Comparison of ENCODE assay signal across 1 cellular context in genomic region chr4:151760713-151761661, GRCh38.
TF ChIP-seq lines count a peak whose summit lies in the region.

A gene with protein sequence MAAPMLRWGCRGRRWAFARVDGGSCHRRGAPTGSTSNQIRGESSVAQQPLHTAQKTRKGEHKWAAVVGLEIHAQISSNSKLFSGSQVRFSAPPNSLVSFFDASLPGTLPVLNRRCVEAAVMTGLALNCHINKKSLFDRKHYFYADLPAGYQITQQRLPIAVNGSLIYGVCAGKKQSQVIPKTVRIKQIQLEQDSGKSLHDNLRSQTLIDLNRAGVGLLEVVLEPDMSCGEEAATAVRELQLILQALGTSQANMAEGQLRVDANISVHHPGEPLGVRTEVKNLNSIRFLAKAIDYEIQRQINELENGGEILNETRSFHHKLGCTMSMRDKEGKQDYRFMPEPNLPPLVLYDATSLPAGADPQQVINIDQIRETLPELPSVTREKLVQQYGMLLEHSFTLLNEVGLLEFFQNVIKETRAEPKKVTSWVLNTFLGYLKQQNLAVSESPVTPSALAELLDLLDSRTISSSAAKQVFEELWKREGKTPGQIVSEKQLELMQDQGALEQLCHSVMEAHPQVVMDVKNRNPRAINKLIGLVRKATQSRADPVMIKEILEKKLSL (minus strand): TSS chr4:151761007. CDS start chr4:151760982, 25 bp downstream.

TF ChIP-seq in K562, 482 proteins besides CTCF, POLR2A, EP300 and RAD21 (continued from another document and continues in another):
- TF ChIP-seq VEZF1 (CRISPR knock-in tag; IDR thresholded peaks at IDR 0.05) = peak; percentile 92
- 0 out of 2 replicates have a peak, but pooled peaks have one; percentile 50 for TF ChIP-seq JUND (IDR thresholded peaks at IDR 0.05; ENCODE audit: borderline replicate concordance, low read depth, low read length)
- TF ChIP-seq JUND (tag; IDR thresholded peaks at IDR 0.05; ENCODE audit: borderline replicate concordance, low read depth, low read length) = peak; percentile 39; the same call in 1 of the 3 replicates
- no peak for TF ChIP-seq ZC3H4 (CRISPR knock-in tag; IDR thresholded peaks at IDR 0.05; ENCODE audit: borderline replicate concordance)
- 0 out of 2 replicates have a peak, but pooled peaks have one; percentile 22 for TF ChIP-seq ZNF592 (IDR thresholded peaks at IDR 0.05)
- no peak for TF ChIP-seq XRCC3 (IDR thresholded peaks at IDR 0.05)
- TF ChIP-seq ZNF3 (CRISPR knock-in tag; IDR thresholded peaks at IDR 0.05) = no peak
- no peak for TF ChIP-seq RBM34 (IDR thresholded peaks at IDR 0.05; ENCODE audit: borderline replicate concordance, insufficient read depth, low read length)
- no peak for TF ChIP-seq ZNF277 (CRISPR knock-in tag; IDR thresholded peaks at IDR 0.05; ENCODE audit: borderline replicate concordance)
- peak; percentile 94 for TF ChIP-seq MXD1 (CRISPR knock-in tag; IDR thresholded peaks at IDR 0.05; ENCODE audit: borderline replicate concordance, poor library complexity, severe bottlenecking)
- TF ChIP-seq CSDE1 (IDR thresholded peaks at IDR 0.05) = no peak; a peak in 1 of 4 replicates
- TF ChIP-seq, protein P1, sequence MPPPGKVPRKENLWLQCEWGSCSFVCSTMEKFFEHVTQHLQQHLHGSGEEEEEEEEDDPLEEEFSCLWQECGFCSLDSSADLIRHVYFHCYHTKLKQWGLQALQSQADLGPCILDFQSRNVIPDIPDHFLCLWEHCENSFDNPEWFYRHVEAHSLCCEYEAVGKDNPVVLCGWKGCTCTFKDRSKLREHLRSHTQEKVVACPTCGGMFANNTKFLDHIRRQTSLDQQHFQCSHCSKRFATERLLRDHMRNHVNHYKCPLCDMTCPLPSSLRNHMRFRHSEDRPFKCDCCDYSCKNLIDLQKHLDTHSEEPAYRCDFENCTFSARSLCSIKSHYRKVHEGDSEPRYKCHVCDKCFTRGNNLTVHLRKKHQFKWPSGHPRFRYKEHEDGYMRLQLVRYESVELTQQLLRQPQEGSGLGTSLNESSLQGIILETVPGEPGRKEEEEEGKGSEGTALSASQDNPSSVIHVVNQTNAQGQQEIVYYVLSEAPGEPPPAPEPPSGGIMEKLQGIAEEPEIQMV (tag; conservative IDR thresholded peaks at IDR 0.05; ENCODE audit: low read depth) = no peak
- TF ChIP-seq, protein P2, sequence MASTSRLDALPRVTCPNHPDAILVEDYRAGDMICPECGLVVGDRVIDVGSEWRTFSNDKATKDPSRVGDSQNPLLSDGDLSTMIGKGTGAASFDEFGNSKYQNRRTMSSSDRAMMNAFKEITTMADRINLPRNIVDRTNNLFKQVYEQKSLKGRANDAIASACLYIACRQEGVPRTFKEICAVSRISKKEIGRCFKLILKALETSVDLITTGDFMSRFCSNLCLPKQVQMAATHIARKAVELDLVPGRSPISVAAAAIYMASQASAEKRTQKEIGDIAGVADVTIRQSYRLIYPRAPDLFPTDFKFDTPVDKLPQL (IDR thresholded peaks at IDR 0.05; ENCODE audit: extremely low read depth, insufficient read length) = no peak
- TF ChIP-seq TCF7 (IDR thresholded peaks at IDR 0.05; ENCODE audit: borderline replicate concordance) = no peak
- no peak for TF ChIP-seq THRB (CRISPR knock-in tag; conservative IDR thresholded peaks at IDR 0.05)
- peak; percentile 90 to 98 for TF ChIP-seq SIN3A (IDR thresholded peaks at IDR 0.05; ENCODE audit: borderline replicate concordance in 2 of 2, control insufficient read depth in 1 of 2, low read depth in 2 of 2, low read length in 2 of 2)
- TF ChIP-seq ZNF212 (CRISPR knock-in tag; IDR thresholded peaks at IDR 0.05) = no peak
- TF ChIP-seq ZNF79 (CRISPR knock-in tag; IDR thresholded peaks at IDR 0.05; ENCODE audit: low read depth) = no peak
- TF ChIP-seq ZNF507 (tag; conservative IDR thresholded peaks at IDR 0.05) = no peak
- TF ChIP-seq IFI16 (CRISPR knock-in tag; IDR thresholded peaks at IDR 0.05) = no peak
- TF ChIP-seq POLR3G (IDR thresholded peaks at IDR 0.05; ENCODE audit: extremely low read depth, insufficient read length, insufficient replicate concordance) = no peak
- TF ChIP-seq ZNF57 (CRISPR knock-in tag; IDR thresholded peaks at IDR 0.05) = no peak
- peak; percentile 99 for TF ChIP-seq NKRF (IDR thresholded peaks at IDR 0.05; ENCODE audit: borderline replicate concordance)
- no peak for TF ChIP-seq PRPF4 (IDR thresholded peaks at IDR 0.05; ENCODE audit: insufficient read depth, low read depth, low read length, poor library complexity, severe bottlenecking)
- TF ChIP-seq NFATC3 (IDR thresholded peaks at IDR 0.05) = no peak
- TF ChIP-seq, protein P3, sequence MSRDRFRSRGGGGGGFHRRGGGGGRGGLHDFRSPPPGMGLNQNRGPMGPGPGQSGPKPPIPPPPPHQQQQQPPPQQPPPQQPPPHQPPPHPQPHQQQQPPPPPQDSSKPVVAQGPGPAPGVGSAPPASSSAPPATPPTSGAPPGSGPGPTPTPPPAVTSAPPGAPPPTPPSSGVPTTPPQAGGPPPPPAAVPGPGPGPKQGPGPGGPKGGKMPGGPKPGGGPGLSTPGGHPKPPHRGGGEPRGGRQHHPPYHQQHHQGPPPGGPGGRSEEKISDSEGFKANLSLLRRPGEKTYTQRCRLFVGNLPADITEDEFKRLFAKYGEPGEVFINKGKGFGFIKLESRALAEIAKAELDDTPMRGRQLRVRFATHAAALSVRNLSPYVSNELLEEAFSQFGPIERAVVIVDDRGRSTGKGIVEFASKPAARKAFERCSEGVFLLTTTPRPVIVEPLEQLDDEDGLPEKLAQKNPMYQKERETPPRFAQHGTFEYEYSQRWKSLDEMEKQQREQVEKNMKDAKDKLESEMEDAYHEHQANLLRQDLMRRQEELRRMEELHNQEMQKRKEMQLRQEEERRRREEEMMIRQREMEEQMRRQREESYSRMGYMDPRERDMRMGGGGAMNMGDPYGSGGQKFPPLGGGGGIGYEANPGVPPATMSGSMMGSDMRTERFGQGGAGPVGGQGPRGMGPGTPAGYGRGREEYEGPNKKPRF (IDR thresholded peaks at IDR 0.05; ENCODE audit: low read depth, low read length) = no peak
- TF ChIP-seq DMBX1 (CRISPR knock-in tag; IDR thresholded peaks at IDR 0.05; ENCODE audit: borderline replicate concordance) = no peak; the same call in 1 of the 2 replicates
- TF ChIP-seq, protein P4, sequence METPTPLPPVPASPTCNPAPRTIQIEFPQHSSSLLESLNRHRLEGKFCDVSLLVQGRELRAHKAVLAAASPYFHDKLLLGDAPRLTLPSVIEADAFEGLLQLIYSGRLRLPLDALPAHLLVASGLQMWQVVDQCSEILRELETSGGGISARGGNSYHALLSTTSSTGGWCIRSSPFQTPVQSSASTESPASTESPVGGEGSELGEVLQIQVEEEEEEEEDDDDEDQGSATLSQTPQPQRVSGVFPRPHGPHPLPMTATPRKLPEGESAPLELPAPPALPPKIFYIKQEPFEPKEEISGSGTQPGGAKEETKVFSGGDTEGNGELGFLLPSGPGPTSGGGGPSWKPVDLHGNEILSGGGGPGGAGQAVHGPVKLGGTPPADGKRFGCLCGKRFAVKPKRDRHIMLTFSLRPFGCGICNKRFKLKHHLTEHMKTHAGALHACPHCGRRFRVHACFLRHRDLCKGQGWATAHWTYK (CRISPR knock-in tag; IDR thresholded peaks at IDR 0.05) = 0 out of 2 replicates have a peak, but pooled peaks have one; percentile 54
- peak; percentile 93 for TF ChIP-seq MBD2 (IDR thresholded peaks at IDR 0.05; ENCODE audit: borderline replicate concordance, low read depth)
- TF ChIP-seq RNF2 (IDR thresholded peaks at IDR 0.05) = peak; percentile 82
- 0 out of 2 replicates have a peak, but pooled peaks have one; percentile 13 for TF ChIP-seq MYNN (IDR thresholded peaks at IDR 0.05)
- no peak for TF ChIP-seq MYNN (CRISPR knock-in tag; IDR thresholded peaks at IDR 0.05)
- no peak for TF ChIP-seq ATF4 (CRISPR knock-in tag; IDR thresholded peaks at IDR 0.05)
- TF ChIP-seq RFX1 (IDR thresholded peaks at IDR 0.05) = no peak
- no peak for TF ChIP-seq MCM2 (IDR thresholded peaks at IDR 0.05; ENCODE audit: low read depth)
- peak in 1 of 2 experiments; percentile 79; a peak in 2 of 4 replicates for TF ChIP-seq ZNF639 (CRISPR knock-in tag; conservative IDR thresholded peaks at IDR 0.05 in 1 of 2, IDR thresholded peaks at IDR 0.05 in 1 of 2)
